8 cellular contexts compared by ENCODE assay signal in genomic region chr15:66946578-66947164, GRCh38.
DNase-seq lines count a peak whose midpoint lies in the region; ATAC-seq, FAIRE-seq and TF ChIP-seq lines count a peak whose summit lies in the region.

No MANE protein-coding gene starts in this region.

- H3K9me3 Mint-ChIP-seq in activated CD4-positive, alpha-beta T cell treated with anti-CD3 and anti-CD28 coated beads, Interleukin-2, amount 10 ng/mL, durations not matched to agents 7 days and 5 days, result no peaks in the 10 kb centered on the region

- peaks cover 12% of the 10 kb centered on the region for H3K4me1 ChIP-seq in lower lobe of right lung

- no peak overlapping the region for H3K4me3 Mint-ChIP-seq in activated CD4-positive, alpha-beta T cell treated with anti-CD3 and anti-CD28 coated beads, Interleukin-2, amount 10 ng/mL, durations not matched to agents 7 days and 5 days

- peak; percentile 90 for FAIRE-seq in GM19239 (lab: Jason Lieb, UNC)

- ATAC-seq in lower lobe of right lung (peak; percentile 81 to 84), GM18517 (IDR thresholded peaks at IDR 0.05; ENCODE audit: unreplicated experiment) (no peak)

- H3K27me3 ChIP-seq in lower lobe of right lung (ENCODE audit: low read depth), result no peaks in the 10 kb centered on the region

- CTCF ChIA-PET in activated CD4-positive, alpha-beta T cell treated with anti-CD3 and anti-CD28 coated beads, Interleukin-2, amount 10 ng/mL, durations not matched to agents 7 days and 5 days (lab: Charles Lee), result interaction anchor here (0.6 to 1.8 kb wide), 23 partner anchors 10 to 682 kb away, joined by 3 to 8 read pairs (median 4); no protein-coding TSS in a partner anchor

- no peaks in the 10 kb centered on the region for H3K9me3 ChIP-seq in lower lobe of right lung

- H3K36me3 ChIP-seq in lower lobe of right lung, result no peaks in the 10 kb centered on the region

- POLR2A ChIA-PET in activated CD4-positive, alpha-beta T cell treated with anti-CD3 and anti-CD28 coated beads, Interleukin-2, amount 10 ng/mL, durations not matched to agents 7 days and 5 days (lab: Charles Lee), result no interaction called here

- no peaks in the 10 kb centered on the region for H3K27me3 Mint-ChIP-seq in activated CD4-positive, alpha-beta T cell treated with anti-CD3 and anti-CD28 coated beads, Interleukin-2, amount 10 ng/mL, durations not matched to agents 7 days and 5 days

- in situ Hi-C loops in ACHN (cut with HindIII; ENCODE audit: low pct_ligation_motif_present, low pct_unique_long_range_greater_than_20kb, low sequenced_read_pairs), result no loop called here

- peaks cover 23% of the 10 kb centered on the region for H3K4me1 Mint-ChIP-seq in activated CD4-positive, alpha-beta T cell treated with anti-CD3 and anti-CD28 coated beads, Interleukin-2, amount 10 ng/mL, durations not matched to agents 7 days and 5 days

- DNase-seq in ACHN, result peak; percentile 66
- DNase-seq in GM19239 (ENCODE audit: insufficient read length, low spot score), result peak; percentile 82
- DNase-seq in NCI-H460 (ENCODE audit: extremely low read depth, low read depth), result peak; percentile 75
- peak; percentile 78 for DNase-seq in activated CD4-positive, alpha-beta T cell treated with anti-CD3 and anti-CD28 coated beads, Interleukin-2, amount 10 ng/mL, durations not matched to agents 7 days and 5 days
- DNase-seq in dermis blood vessel endothelial cell, result peak; percentile 84
- peak; percentile 76 for DNase-seq in lower lobe of right lung
- DNase-seq in stimulated activated CD8-positive, alpha-beta memory T cell treated with anti-CD3 and anti-CD28 coated beads, Interleukin-15, amount 100 ng/mL, for 24 hours (ENCODE audit: low read depth), result peak; percentile 43

- no peak overlapping the region for H3K27ac Mint-ChIP-seq in activated CD4-positive, alpha-beta T cell treated with anti-CD3 and anti-CD28 coated beads, Interleukin-2, amount 10 ng/mL, durations not matched to agents 7 days and 5 days

- intact Hi-C loops in lower lobe of right lung (cut with DNase I), result loop anchor here (10.0 kb wide), 1 partner anchor 358 kb away; no protein-coding TSS in a partner anchor

- TF ChIP-seq CTCF in lower lobe of right lung (IDR thresholded peaks at IDR 0.05), result peak; percentile 93

- no peaks in the 10 kb centered on the region for H3K36me3 Mint-ChIP-seq in activated CD4-positive, alpha-beta T cell treated with anti-CD3 and anti-CD28 coated beads, Interleukin-2, amount 10 ng/mL, durations not matched to agents 7 days and 5 days (ENCODE audit: low read depth)

- no peak overlapping the region for H3K4me3 ChIP-seq in lower lobe of right lung

- no peak overlapping the region for H3K27ac ChIP-seq in lower lobe of right lung
